In genomic region chr3:17820275-17820674, GRCh38 we compare ENCODE assay signal across 22 cellular contexts.
DNase-seq lines count a peak whose midpoint lies in the region; ATAC-seq and TF ChIP-seq lines count a peak whose summit lies in the region.
"Had no signal": no experiment of that assay in that cellular context is flagged by ENCODE, and none has a peak within 500 bp of the region (broad histone marks: within the 10 kb centered on the region; RNA-seq: fewer than 3 reads in every experiment).

No MANE protein-coding gene starts in this region.

- BruUV-seq in mammary epithelial cell (replicated peaks; lab: Mats Ljungman, UMichigan), result no TSS peak
- no TSS peak for BruUV-seq in PC-3 (replicated peaks; lab: Mats Ljungman, UMichigan)

- intact Hi-C loops in mammary epithelial cell (cut with micrococcal nuclease) (no loop called here), PC-3 (cut with micrococcal nuclease) (no loop called here), psoas muscle (cut with DNase I) (no loop called here)
- intact Hi-C loops in naive thymus-derived CD4-positive, alpha-beta T cell (cut with micrococcal nuclease), result no loop called here

- POLR2A ChIA-PET in PC-3 (lab: Charles Lee; ENCODE audit: unreplicated experiment), result no interaction called here
- POLR2A ChIA-PET in naive thymus-derived CD4-positive, alpha-beta T cell (lab: Charles Lee), result no interaction called here

- H3K4me2 ChIP-seq in mammary epithelial cell (ENCODE audit: insufficient read depth, low read depth, low read length) (no peak overlapping the region), PC-3 (ENCODE audit: low read length) (no peak overlapping the region)
- H3K4me2 ChIP-seq: BLaER1 had no signal

- H3K79me2 ChIP-seq in mammary epithelial cell (ENCODE audit: insufficient read depth, low read length) (no peaks in the 10 kb centered on the region), PC-3 (ENCODE audit: low read length) (no peaks in the 10 kb centered on the region)

- H3K4me1 Mint-ChIP-seq in naive thymus-derived CD4-positive, alpha-beta T cell, result peaks cover 0 to 4% (median 0%) of the 10 kb centered on the region in 7 donors
- H3K4me1 Mint-ChIP-seq: B cell had no signal

- H3K9me3 Mint-ChIP-seq in naive thymus-derived CD4-positive, alpha-beta T cell, result peaks cover 0 to 2% (median 0%) of the 10 kb centered on the region in 11 donors
- H3K9me3 Mint-ChIP-seq: CD4-positive, CD25-positive, alpha-beta regulatory T cell had no signal

- H4K20me1 ChIP-seq in mammary epithelial cell (ENCODE audit: insufficient read depth, low read length) (no peaks in the 10 kb centered on the region), PC-3 (ENCODE audit: low read length) (no peaks in the 10 kb centered on the region)
- H4K20me1 ChIP-seq: BLaER1 had no signal

- no peak overlapping the region for H3K27ac ChIP-seq in mammary epithelial cell (ENCODE audit: insufficient read depth, low read depth, low read length)
- no peak overlapping the region for H3K27ac ChIP-seq in PC-3 (ENCODE audit: low read length)
- H3K27ac ChIP-seq in psoas muscle, result no peak overlapping the region
- no peak overlapping the region for H3K27ac ChIP-seq in naive thymus-derived CD4-positive, alpha-beta T cell (ENCODE audit: low read depth, low read length)
- H3K27ac ChIP-seq: 22Rv1, BLaER1, C4-2B, GM23248 had no signal

- H3K36me3 ChIP-seq in mammary epithelial cell (ENCODE audit: insufficient read depth, low read length) (no peaks in the 10 kb centered on the region), PC-3 (ENCODE audit: low read depth, low read length) (no peaks in the 10 kb centered on the region), psoas muscle (ENCODE audit: insufficient read depth in 1 of 2, low read depth in 1 of 2) (no peaks in the 10 kb centered on the region)
- no peaks in the 10 kb centered on the region for H3K36me3 ChIP-seq in naive thymus-derived CD4-positive, alpha-beta T cell (ENCODE audit: control insufficient read depth in 2 of 3, insufficient read depth in 3 of 3, low read length in 3 of 3)
- H3K36me3 ChIP-seq: BLaER1 had no signal

- CTCF ChIA-PET in mammary epithelial cell (lab: Charles Lee; ENCODE audit: low non-redundant PET), result no interaction called here
- CTCF ChIA-PET in PC-3 (lab: Charles Lee), result no interaction called here
- CTCF ChIA-PET in naive thymus-derived CD4-positive, alpha-beta T cell (lab: Charles Lee), result no interaction called here

- TF ChIP-seq CTCF in mammary epithelial cell (conservative IDR thresholded peaks at IDR 0.05 in 1 of 2, IDR thresholded peaks at IDR 0.05 in 1 of 2; ENCODE audit: extremely low read depth in 1 of 2, insufficient read depth in 1 of 2, low read depth in 1 of 2, low read length in 2 of 2), result no peak
- TF ChIP-seq CTCF in PC-3 (conservative IDR thresholded peaks at IDR 0.05; ENCODE audit: low read depth, low read length), result no peak
- no peak for TF ChIP-seq CTCF in fibroblast of villous mesenchyme (IDR thresholded peaks at IDR 0.05; ENCODE audit: insufficient read depth, low read depth, low read length)
- no peak for TF ChIP-seq CTCF in psoas muscle (IDR thresholded peaks at IDR 0.05)

- DNase-seq in T47D (ENCODE audit: low read depth in 1 of 2, low spot score in 1 of 2) (peak; percentile 13 to 27), mammary epithelial cell (no peak), PC-3 (no peak), fibroblast of villous mesenchyme (ENCODE audit: low read depth) (peak; percentile 13), psoas muscle (no peak), SHP77 (lab: John Stamatoyannopoulos, UW) (no peak)
- DNase-seq in naive thymus-derived CD4-positive, alpha-beta T cell, result no peak
- DNase-seq: Caco-2; CD4-positive, CD25-positive, alpha-beta regulatory T cell; CD8-positive, alpha-beta T cell; DMS153; DND-41; GDM1; GM23248; H7; HCEC 1CT had no signal

- no peaks in the 10 kb centered on the region for H3K9me3 ChIP-seq in mammary epithelial cell (replicated peaks; ENCODE audit: insufficient read depth, low read length)
- H3K9me3 ChIP-seq in PC-3 (ENCODE audit: low read length), result no peaks in the 10 kb centered on the region
- H3K9me3 ChIP-seq in psoas muscle, result no peaks in the 10 kb centered on the region
- H3K9me3 ChIP-seq in naive thymus-derived CD4-positive, alpha-beta T cell (ENCODE audit: control insufficient read depth in 2 of 3, low read length in 3 of 3), result no peaks in the 10 kb centered on the region
- H3K9me3 ChIP-seq: Caco-2 had no signal

- dilution Hi-C loops in mammary epithelial cell (cut with HindIII; ENCODE audit: low sequenced_read_pairs), result no loop called here

- no peak overlapping the region for H3K4me3 Mint-ChIP-seq in naive thymus-derived CD4-positive, alpha-beta T cell
- H3K4me3 Mint-ChIP-seq: B cell; CD4-positive, CD25-positive, alpha-beta regulatory T cell; CD8-positive, alpha-beta T cell had no signal

- H3K27me3 ChIP-seq in mammary epithelial cell (ENCODE audit: insufficient read depth, low read length) (no peaks in the 10 kb centered on the region), PC-3 (ENCODE audit: low read length) (no peaks in the 10 kb centered on the region), psoas muscle (ENCODE audit: insufficient read depth in 3 of 3, low read length in 2 of 3) (no peaks in the 10 kb centered on the region)
- no peaks in the 10 kb centered on the region for H3K27me3 ChIP-seq in naive thymus-derived CD4-positive, alpha-beta T cell (ENCODE audit: control insufficient read depth in 2 of 2, insufficient read depth in 2 of 2, low read length in 2 of 2)
- H3K27me3 ChIP-seq: BLaER1 had no signal

- no peaks in the 10 kb centered on the region for H3F3A ChIP-seq in PC-3 (ENCODE audit: low read length, unreplicated experiment)

- in situ Hi-C loops in T47D (cut with HindIII; ENCODE audit: low pct_unique_long_range_greater_than_20kb, low sequenced_read_pairs) (no loop called here), mammary epithelial cell (cut with MboI; ENCODE audit: low sequenced_read_pairs in 2 of 2) (no loop called here)

- peaks cover 0 to 16% (median 0%) of the 10 kb centered on the region in 5 donors for H3K27me3 Mint-ChIP-seq in naive thymus-derived CD4-positive, alpha-beta T cell

- H2AFZ ChIP-seq in mammary epithelial cell (ENCODE audit: low read depth, low read length) (no peak overlapping the region), PC-3 (ENCODE audit: low read length) (no peak overlapping the region)

- H3K4me3 ChIP-seq in mammary epithelial cell (replicated peaks in 1 of 3; ENCODE audit: insufficient read depth in 1 of 3, low read depth in 2 of 3, low read length in 3 of 3) (no peak overlapping the region), PC-3 (ENCODE audit: low read length) (no peak overlapping the region), fibroblast of villous mesenchyme (ENCODE audit: low read depth, low read length) (no peak overlapping the region), psoas muscle (no peak overlapping the region)
- no peak overlapping the region for H3K4me3 ChIP-seq in naive thymus-derived CD4-positive, alpha-beta T cell (ENCODE audit: low read length)
- H3K4me3 ChIP-seq: BLaER1, GM12878, GM23248 had no signal

- H3K36me3 Mint-ChIP-seq in naive thymus-derived CD4-positive, alpha-beta T cell, result no peaks in the 10 kb centered on the region
- H3K36me3 Mint-ChIP-seq: CD4-positive, CD25-positive, alpha-beta regulatory T cell; CD8-positive, alpha-beta T cell had no signal

- H3K9ac ChIP-seq in mammary epithelial cell (ENCODE audit: insufficient read depth, low read length) (no peak overlapping the region), PC-3 (ENCODE audit: low read length) (no peak overlapping the region)
- H3K9ac ChIP-seq: BLaER1, GM23248 had no signal

- ATAC-seq in PC-3 (peak; percentile 71), GM19035 (IDR thresholded peaks at IDR 0.05; ENCODE audit: unreplicated experiment) (no peak), psoas muscle (no peak)
- no peak for ATAC-seq in naive thymus-derived CD4-positive, alpha-beta T cell
- ATAC-seq: CD8-positive, alpha-beta T cell; GM12878 had no signal

- no peaks in the 10 kb centered on the region for H3K4me1 ChIP-seq in mammary epithelial cell (ENCODE audit: insufficient read depth, low read length)
- H3K4me1 ChIP-seq in PC-3 (ENCODE audit: insufficient read depth, low read length), result no peaks in the 10 kb centered on the region
- no peaks in the 10 kb centered on the region for H3K4me1 ChIP-seq in psoas muscle
- H3K4me1 ChIP-seq in naive thymus-derived CD4-positive, alpha-beta T cell (ENCODE audit: control insufficient read depth in 2 of 2, insufficient read depth in 2 of 2, low read length in 2 of 2), result no peaks in the 10 kb centered on the region
- H3K4me1 ChIP-seq: BLaER1, Caco-2 had no signal

- no peaks in the 10 kb centered on the region for H3K9me2 ChIP-seq in PC-3 (replicated peaks; ENCODE audit: low read length)

- H3K27ac Mint-ChIP-seq in naive thymus-derived CD4-positive, alpha-beta T cell, result no peak overlapping the region
- H3K27ac Mint-ChIP-seq: B cell; CD4-positive, CD25-positive, alpha-beta regulatory T cell; CD8-positive, alpha-beta T cell had no signal

Comparison
In these comparisons a context has a peak if more than half of its experiments do, and no peak if none do; other contexts are left out.
1. DNase-seq: peak in T47D (2 of 2) and fibroblast of villous mesenchyme (single experiment); none in mammary epithelial cell (single experiment), PC-3 (single experiment), psoas muscle (0 of 2), SHP77 (0 of 2) and naive thymus-derived CD4-positive, alpha-beta T cell (0 of 9).